ENCODE assay signal across 11 cellular contexts in the genomic region with DNA sequence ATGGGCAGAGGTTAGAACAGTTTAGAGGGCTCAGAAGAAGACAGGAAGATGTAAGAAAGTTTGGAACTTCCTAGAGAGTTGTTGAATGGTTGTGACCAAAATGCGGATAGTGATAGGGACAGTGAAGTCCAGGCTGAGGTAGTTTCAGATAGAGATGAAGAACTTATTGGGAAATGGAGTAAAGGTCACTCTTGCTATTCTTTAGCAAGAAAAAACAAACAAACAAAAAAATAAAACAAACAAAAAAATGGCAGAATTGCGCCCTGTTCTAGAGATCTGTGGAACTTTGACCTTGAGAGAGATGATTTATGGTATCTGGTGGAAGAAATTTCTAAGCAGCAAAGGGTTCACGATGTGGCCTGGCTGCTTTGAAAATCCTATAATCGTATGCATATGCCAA.
"Had no signal": no experiment of that assay in that cellular context is flagged by ENCODE, and none has a peak within 500 bp of the region (broad histone marks: within the 10 kb centered on the region; RNA-seq: fewer than 3 reads in every experiment).

No MANE protein-coding gene starts in this region.

- H3K27ac Mint-ChIP-seq: GM23338, H9, HFFc6 had no signal

- H3K27ac ChIP-seq: GM23248 had no signal

- DNase-seq: GM23248, GOT3, H7, H9, HCEC 1CT, HFFc6 had no signal

- H2AFZ ChIP-seq: GM23248, GM23338 had no signal

- H3K4me1 ChIP-seq: HAP-1 had no signal

- H3K4me2 ChIP-seq: GM23338 had no signal

- H3K4me3 ChIP-seq: GM23248, GM23338, HAP-1 had no signal

- FAIRE-seq: H1, H54 had no signal

- ATAC-seq: GM23338, HCT116 had no signal

- H3K9ac ChIP-seq: GM23248 had no signal

- H3K36me3 ChIP-seq: HAP-1 had no signal

- H3K4me3 Mint-ChIP-seq: GM23338, H9, HFFc6 had no signal

- H3K4me1 Mint-ChIP-seq: GM23338, H9 had no signal
